In the genomic region with DNA sequence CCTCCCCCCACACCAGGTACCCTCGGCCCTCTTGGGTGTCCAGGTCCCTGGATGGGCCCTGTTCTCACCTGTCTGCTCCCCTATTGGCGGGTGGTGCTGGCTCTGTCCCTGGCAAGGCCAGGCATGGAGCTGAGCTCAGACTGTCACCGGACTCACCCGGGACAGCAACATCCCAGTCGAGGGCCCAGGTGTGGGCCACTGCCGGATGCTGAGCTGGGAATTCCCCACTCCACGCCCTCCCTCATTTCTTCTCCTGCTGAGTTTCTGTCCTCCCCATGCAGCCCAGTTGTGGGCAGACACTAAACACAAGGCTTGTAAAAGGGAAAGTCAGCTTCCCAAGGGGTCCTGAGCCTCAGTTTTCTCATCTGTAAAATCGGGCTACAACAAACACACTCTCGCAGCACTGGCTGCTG, we compare ENCODE assay signal across 14 cellular contexts. TPM values are rescaled to one million over a fixed set of nuclear protein-coding genes. Genes with fewer than 3 reads are reported as not detected.
DNase-seq lines count a peak whose midpoint lies in the region; ATAC-seq and TF ChIP-seq lines count a peak whose summit lies in the region.
"Had no signal": no experiment of that assay in that cellular context is flagged by ENCODE, and none has a peak within 500 bp of the region (broad histone marks: within the 10 kb centered on the region; RNA-seq: fewer than 3 reads in every experiment).

No MANE protein-coding gene starts in this region.

- no peaks in the 10 kb centered on the region for H3K36me3 Mint-ChIP-seq in activated naive CD4-positive, alpha-beta T cell treated with anti-CD3 and anti-CD28 coated beads, Interleukin-2, amount 50 U/mL, for 24 hours
- H3K36me3 Mint-ChIP-seq in activated naive CD4-positive, alpha-beta T cell treated with anti-CD3 and anti-CD28 coated beads, Interleukin-2, amount 10 ng/mL, durations not matched to agents 7 days and 5 days: peaks cover 9% of the 10 kb centered on the region
- peaks cover 7% of the 10 kb centered on the region for H3K36me3 Mint-ChIP-seq in activated T-helper 2 cell treated with anti-CD3 and anti-CD28 coated beads, Interferon-gamma antibody, Interleukin-2, Interleukin-4, amounts not matched to agents 10 μg/mL and 5 μg/mL and 100 μg/mL, durations not matched to agents 14 hours and 24 hours and 36 hours (ENCODE audit: low read depth)
- H3K36me3 Mint-ChIP-seq in memory B cell: peaks cover 3% of the 10 kb centered on the region
- no peaks in the 10 kb centered on the region for H3K36me3 Mint-ChIP-seq in type B pancreatic cell

- intact Hi-C loops in activated T-helper 2 cell treated with anti-CD3 and anti-CD28 coated beads, Interferon-gamma antibody, Interleukin-2, Interleukin-4, amounts not matched to agents 10 μg/mL and 5 μg/mL and 100 μg/mL, durations not matched to agents 14 hours and 24 hours and 36 hours (cut with micrococcal nuclease): no loop called here

- H3K27me3 Mint-ChIP-seq in activated naive CD4-positive, alpha-beta T cell treated with anti-CD3 and anti-CD28 coated beads, Interleukin-2, amount 50 U/mL, for 24 hours: peaks cover 13% of the 10 kb centered on the region
- H3K27me3 Mint-ChIP-seq in activated naive CD4-positive, alpha-beta T cell treated with anti-CD3 and anti-CD28 coated beads, Interleukin-2, amount 10 ng/mL, durations not matched to agents 7 days and 5 days: peaks cover 63% of the 10 kb centered on the region
- peaks cover 20% of the 10 kb centered on the region for H3K27me3 Mint-ChIP-seq in activated T-helper 2 cell treated with anti-CD3 and anti-CD28 coated beads, Interferon-gamma antibody, Interleukin-2, Interleukin-4, amounts not matched to agents 10 μg/mL and 5 μg/mL and 100 μg/mL, durations not matched to agents 14 hours and 24 hours and 36 hours (ENCODE audit: low read depth)
- H3K27me3 Mint-ChIP-seq in memory B cell (peaks cover 5% of the 10 kb centered on the region), type B pancreatic cell (peaks cover 32% of the 10 kb centered on the region)

- no peak for TF ChIP-seq CTCF in type B pancreatic cell (conservative IDR thresholded peaks at IDR 0.05)

- H3K4me1 Mint-ChIP-seq in activated naive CD4-positive, alpha-beta T cell treated with anti-CD3 and anti-CD28 coated beads, Interleukin-2, amount 50 U/mL, for 24 hours: peaks cover 10% of the 10 kb centered on the region
- H3K4me1 Mint-ChIP-seq in activated naive CD4-positive, alpha-beta T cell treated with anti-CD3 and anti-CD28 coated beads, Interleukin-2, amount 10 ng/mL, durations not matched to agents 7 days and 5 days: peaks cover 37% of the 10 kb centered on the region
- H3K4me1 Mint-ChIP-seq in activated T-helper 2 cell treated with anti-CD3 and anti-CD28 coated beads, Interferon-gamma antibody, Interleukin-2, Interleukin-4, amounts not matched to agents 10 μg/mL and 5 μg/mL and 100 μg/mL, durations not matched to agents 14 hours and 24 hours and 36 hours (ENCODE audit: low read depth): peaks cover 20% of the 10 kb centered on the region
- H3K4me1 Mint-ChIP-seq in memory B cell (peaks cover 12% of the 10 kb centered on the region), type B pancreatic cell (ENCODE audit: unreplicated experiment) (peaks cover 4% of the 10 kb centered on the region)

- peak overlapping the region; percentile 0 for H3K27ac Mint-ChIP-seq in activated naive CD4-positive, alpha-beta T cell treated with anti-CD3 and anti-CD28 coated beads, Interleukin-2, amount 50 U/mL, for 24 hours
- no peak overlapping the region for H3K27ac Mint-ChIP-seq in activated naive CD4-positive, alpha-beta T cell treated with anti-CD3 and anti-CD28 coated beads, Interleukin-2, amount 10 ng/mL, durations not matched to agents 7 days and 5 days
- H3K27ac Mint-ChIP-seq in activated T-helper 2 cell treated with anti-CD3 and anti-CD28 coated beads, Interferon-gamma antibody, Interleukin-2, Interleukin-4, amounts not matched to agents 10 μg/mL and 5 μg/mL and 100 μg/mL, durations not matched to agents 14 hours and 24 hours and 36 hours: no peak overlapping the region
- no peak overlapping the region for H3K27ac Mint-ChIP-seq in memory B cell
- peak overlapping the region; percentile 87 for H3K27ac Mint-ChIP-seq in type B pancreatic cell

- H3K9me3 Mint-ChIP-seq in activated naive CD4-positive, alpha-beta T cell treated with anti-CD3 and anti-CD28 coated beads, Interleukin-2, amount 50 U/mL, for 24 hours: no peaks in the 10 kb centered on the region
- H3K9me3 Mint-ChIP-seq in activated naive CD4-positive, alpha-beta T cell treated with anti-CD3 and anti-CD28 coated beads, Interleukin-2, amount 10 ng/mL, durations not matched to agents 7 days and 5 days: no peaks in the 10 kb centered on the region
- H3K9me3 Mint-ChIP-seq in activated T-helper 2 cell treated with anti-CD3 and anti-CD28 coated beads, Interferon-gamma antibody, Interleukin-2, Interleukin-4, amounts not matched to agents 10 μg/mL and 5 μg/mL and 100 μg/mL, durations not matched to agents 14 hours and 24 hours and 36 hours: no peaks in the 10 kb centered on the region
- H3K9me3 Mint-ChIP-seq in memory B cell: no peaks in the 10 kb centered on the region
- no peaks in the 10 kb centered on the region for H3K9me3 Mint-ChIP-seq in type B pancreatic cell

- ATAC-seq in memory B cell (ENCODE audit: low read depth): no peak
- ATAC-seq in GM21576 (IDR thresholded peaks at IDR 0.05; ENCODE audit: unreplicated experiment): no peak
- ATAC-seq in GM18520 (IDR thresholded peaks at IDR 0.05; ENCODE audit: unreplicated experiment): no peak
- ATAC-seq: pancreas had no signal

- peak overlapping the region; percentile 0 for H3K4me3 Mint-ChIP-seq in activated naive CD4-positive, alpha-beta T cell treated with anti-CD3 and anti-CD28 coated beads, Interleukin-2, amount 50 U/mL, for 24 hours
- H3K4me3 Mint-ChIP-seq in activated naive CD4-positive, alpha-beta T cell treated with anti-CD3 and anti-CD28 coated beads, Interleukin-2, amount 10 ng/mL, durations not matched to agents 7 days and 5 days: no peak overlapping the region
- H3K4me3 Mint-ChIP-seq in activated T-helper 2 cell treated with anti-CD3 and anti-CD28 coated beads, Interferon-gamma antibody, Interleukin-2, Interleukin-4, amounts not matched to agents 10 μg/mL and 5 μg/mL and 100 μg/mL, durations not matched to agents 14 hours and 24 hours and 36 hours (ENCODE audit: low read depth): peak overlapping the region; percentile 1
- H3K4me3 Mint-ChIP-seq in memory B cell (peak overlapping the region; percentile 24), type B pancreatic cell (peak overlapping the region; percentile 67)

- CTCF ChIA-PET in activated naive CD4-positive, alpha-beta T cell treated with anti-CD3 and anti-CD28 coated beads, Interleukin-2, amount 10 ng/mL, durations not matched to agents 7 days and 5 days (lab: Charles Lee): interaction anchor here (1.0 to 3.1 kb wide), 4 partner anchors 12 to 71 kb away, joined by 3 to 15 read pairs (median 4); a partner anchor contains a TSS

- DNase-seq in activated naive CD4-positive, alpha-beta T cell treated with anti-CD3 and anti-CD28 coated beads, Interleukin-2, amount 10 ng/mL, durations not matched to agents 7 days and 5 days: no peak
- no peak for DNase-seq in activated T-helper 2 cell treated with anti-CD3 and anti-CD28 coated beads, Interferon-gamma antibody, Interleukin-2, Interleukin-4, amounts not matched to agents 10 μg/mL and 5 μg/mL and 100 μg/mL, durations not matched to agents 14 hours and 24 hours and 36 hours (ENCODE audit: low spot score)
- DNase-seq in memory B cell (ENCODE audit: low spot score in 2 of 2) (no peak), type B pancreatic cell (ENCODE audit: extremely low spot score, unreplicated experiment) (no peak), NCI-H446 (lab: John Stamatoyannopoulos, UW) (no peak)
- DNase-seq: anterior cingulate cortex; DND-41; NCI-H2171; stimulated activated CD4-positive, alpha-beta T cell treated with anti-CD3 and anti-CD28 coated beads, Interleukin-12 subunit alpha, Interleukin-12 subunit beta, amount 100 ng/mL, for 4 hours had no signal

RNA-seq across cellular contexts. Expression of a gene that starts 2.0 kb away (rescaled TPM):
- total RNA-seq in activated T-helper 2 cell treated with anti-CD3 and anti-CD28 coated beads, Interferon-gamma antibody, Interleukin-2, Interleukin-4, amounts not matched to agents 10 μg/mL and 5 μg/mL and 100 μg/mL, durations not matched to agents 14 hours and 24 hours and 36 hours: 24.6 and 24.9 TPM in 2 replicates
- total RNA-seq in type B pancreatic cell (ENCODE audit: low replicate concordance): 16.6 and 38.9 TPM in 2 replicates

RNA-seq across cellular contexts. Expression of a gene that starts 4.0 kb away (rescaled TPM):
- 0.16 TPM in 2 replicates for total RNA-seq in activated T-helper 2 cell treated with anti-CD3 and anti-CD28 coated beads, Interferon-gamma antibody, Interleukin-2, Interleukin-4, amounts not matched to agents 10 μg/mL and 5 μg/mL and 100 μg/mL, durations not matched to agents 14 hours and 24 hours and 36 hours
- 7.7 and 39.8 TPM in 2 replicates for total RNA-seq in type B pancreatic cell (ENCODE audit: low replicate concordance)
- total RNA-seq: lung microvascular endothelial cell had no signal

RNA-seq across cellular contexts. Expression of a gene that starts 50.9 kb away (rescaled TPM):
- total RNA-seq in activated T-helper 2 cell treated with anti-CD3 and anti-CD28 coated beads, Interferon-gamma antibody, Interleukin-2, Interleukin-4, amounts not matched to agents 10 μg/mL and 5 μg/mL and 100 μg/mL, durations not matched to agents 14 hours and 24 hours and 36 hours: 0.64 and 0.96 TPM in 2 replicates
- total RNA-seq in type B pancreatic cell (ENCODE audit: low replicate concordance): 0.76 and 4.2 TPM in 2 replicates

Comparison
In these comparisons a context has a peak if more than half of its experiments do, and no peak if none do; other contexts are left out.
1. H3K27ac Mint-ChIP-seq: peak in activated naive CD4-positive, alpha-beta T cell treated with anti-CD3 and anti-CD28 coated beads, Interleukin-2, amount 50 U/mL, for 24 hours (single experiment) and type B pancreatic cell (single experiment); none in activated naive CD4-positive, alpha-beta T cell treated with anti-CD3 and anti-CD28 coated beads, Interleukin-2, amount 10 ng/mL, durations not matched to agents 7 days and 5 days (single experiment), activated T-helper 2 cell treated with anti-CD3 and anti-CD28 coated beads, Interferon-gamma antibody, Interleukin-2, Interleukin-4, amounts not matched to agents 10 μg/mL and 5 μg/mL and 100 μg/mL, durations not matched to agents 14 hours and 24 hours and 36 hours (single experiment) and memory B cell (single experiment).